8 cellular contexts compared by ENCODE assay signal in genomic region chrX:72572248-72573157, GRCh38. TPM values are rescaled to one million over a fixed set of nuclear protein-coding genes. Genes with fewer than 3 reads are reported as not detected.
A peak's percentile ranks its signal among the peaks of the same experiment; 100 is the strongest.
DNase-seq lines count a peak whose midpoint lies in the region; ATAC-seq and TF ChIP-seq lines count a peak whose summit lies in the region.

HDAC8 (minus strand) TSS chrX:72572843; CDS start chrX:72572761, 82 bp downstream.

- peak within 1 kb of the TSS; percentile 57 for H3K18ac ChIP-seq in neuronal stem cell (ENCODE audit: low read length)

- H4K8ac ChIP-seq in neuronal stem cell (ENCODE audit: low read depth, low read length), result no peak within 1 kb of the TSS

- no peaks in the 10 kb centered on the region for H3K27me3 Mint-ChIP-seq in activated naive CD4-positive, alpha-beta T cell treated with anti-CD3 and anti-CD28 coated beads, Interleukin-2, amount 50 U/mL, for 24 hours

- H3K9me3 Mint-ChIP-seq in activated naive CD4-positive, alpha-beta T cell treated with anti-CD3 and anti-CD28 coated beads, Interleukin-2, amount 50 U/mL, for 24 hours, result no peaks in the 10 kb centered on the region

- TF ChIP-seq POLR2A in Raji (IDR thresholded peaks at IDR 0.05; ENCODE audit: insufficient read depth, low read depth, low read length), result peak; percentile 35; the same call in 1 of the 2 replicates

- no peak for TF ChIP-seq CTCF in HEK293 (tag by site-specific recombination; IDR thresholded peaks at IDR 0.05)
- TF ChIP-seq CTCF in upper lobe of right lung (IDR thresholded peaks at IDR 0.05), result no peak

- H2AK5ac ChIP-seq in neuronal stem cell (ENCODE audit: low read depth, low read length), result no peak within 1 kb of the TSS

- no peak within 1 kb of the TSS for H3K4ac ChIP-seq in neuronal stem cell (ENCODE audit: low read length)

- H3K23ac ChIP-seq in neuronal stem cell (ENCODE audit: low read depth, low read length, poor library complexity), result no peak within 1 kb of the TSS

- H3K4me1 Mint-ChIP-seq in activated naive CD4-positive, alpha-beta T cell treated with anti-CD3 and anti-CD28 coated beads, Interleukin-2, amount 50 U/mL, for 24 hours, result peaks cover 8% of the 10 kb centered on the region

- H2BK12ac ChIP-seq in neuronal stem cell (ENCODE audit: low read length), result no peak within 1 kb of the TSS

- H3K9me3 ChIP-seq in HEK293 (ENCODE audit: control insufficient read depth, insufficient read depth, low read depth, low read length) (no peaks in the 10 kb centered on the region; the same call in none of the 2 replicates), MG63 (no peaks in the 10 kb centered on the region), neuronal stem cell (replicated peaks in 1 of 2; ENCODE audit: control insufficient read depth in 2 of 2, insufficient read depth in 1 of 2, low read depth in 1 of 2, low read length in 2 of 2) (no peaks in the 10 kb centered on the region), upper lobe of right lung (no peaks in the 10 kb centered on the region)

- no peaks in the 10 kb centered on the region for H3K27me3 ChIP-seq in MG63
- H3K27me3 ChIP-seq in neuronal stem cell (ENCODE audit: control insufficient read depth in 3 of 3, insufficient read depth in 3 of 3, low read depth in 1 of 3, low read length in 3 of 3), result no peaks in the 10 kb centered on the region
- H3K27me3 ChIP-seq in upper lobe of right lung, result no peaks in the 10 kb centered on the region

- H3K4me3 Mint-ChIP-seq in activated naive CD4-positive, alpha-beta T cell treated with anti-CD3 and anti-CD28 coated beads, Interleukin-2, amount 50 U/mL, for 24 hours, result peak within 1 kb of the TSS; percentile 89

- peak within 1 kb of the TSS; percentile 49 for H3K4me2 ChIP-seq in neuronal stem cell (ENCODE audit: insufficient read depth, low read length, poor library complexity, severe bottlenecking)

- intact Hi-C loops in upper lobe of right lung (cut with DNase I), result no loop called here

- WGBS in neuronal stem cell (ENCODE audit: extremely low coverage in 2 of 2, insufficient read length in 2 of 2, insufficient replicate concordance in 1 of 2), 2 donors, result no CpG with 5 or more reads among the region's 36 CpGs

- H2BK15ac ChIP-seq in neuronal stem cell (ENCODE audit: low read length), result no peak within 1 kb of the TSS

- no peaks in the 10 kb centered on the region for H3K36me3 Mint-ChIP-seq in activated naive CD4-positive, alpha-beta T cell treated with anti-CD3 and anti-CD28 coated beads, Interleukin-2, amount 50 U/mL, for 24 hours

- no peak within 1 kb of the TSS for H3K14ac ChIP-seq in neuronal stem cell (ENCODE audit: low read length)

- no peak within 1 kb of the TSS for H2BK120ac ChIP-seq in neuronal stem cell (ENCODE audit: low read depth, low read length)

- H3K27ac Mint-ChIP-seq in activated naive CD4-positive, alpha-beta T cell treated with anti-CD3 and anti-CD28 coated beads, Interleukin-2, amount 50 U/mL, for 24 hours, result peak within 1 kb of the TSS; percentile 89

- H3K27ac ChIP-seq in HEK293 (ENCODE audit: extremely low read depth, low read depth, low read length), result peak within 1 kb of the TSS; percentile 50
- no peak within 1 kb of the TSS for H3K27ac ChIP-seq in neuronal stem cell (replicated peaks; ENCODE audit: low read length)
- H3K27ac ChIP-seq in upper lobe of right lung, result peak within 1 kb of the TSS; percentile 78

- POLR2A ChIA-PET in HEK293 (lab: Yijun Ruan, JAX), result interaction anchor here (0.6 to 1.2 kb wide), 4 partner anchors 74 to 308 kb away, joined by 3 to 5 read pairs (median 4); partner anchors contain the start of gene RPS4X

- H3K36me3 ChIP-seq in HEK293 (ENCODE audit: control insufficient read depth in 2 of 2, insufficient read depth in 1 of 2, low read length in 2 of 2), result peaks cover 12 to 26% of the 10 kb centered on the region in 2 experiments
- 0 out of 2 replicates have a peak, but pooled peaks cover 2% of the 10 kb centered on the region for H3K36me3 ChIP-seq in MG63
- H3K36me3 ChIP-seq in neuronal stem cell (replicated peaks in 1 of 2; ENCODE audit: control insufficient read depth in 2 of 2, insufficient read depth in 2 of 2, low read length in 2 of 2), result peaks cover 4 to 27% of the 10 kb centered on the region in 2 donors
- H3K36me3 ChIP-seq in upper lobe of right lung, result peaks cover 6% of the 10 kb centered on the region

- H4K91ac ChIP-seq in neuronal stem cell (ENCODE audit: low read depth, low read length, poor library complexity), result no peak within 1 kb of the TSS

- no peak within 1 kb of the TSS for H2BK5ac ChIP-seq in neuronal stem cell (ENCODE audit: low read length)

- CTCF ChIA-PET in HEK293 (lab: Yijun Ruan, JAX), result interaction anchor here (0.6 to 0.7 kb wide), 2 partner anchors 22 to 446 kb away, joined by 4 read pairs; no protein-coding TSS in a partner anchor

- DNase-seq in MG63 (peak; percentile 72), germinal center (ENCODE audit: low spot score) (peak; percentile 31), neuronal stem cell (ENCODE audit: low spot score) (peak; percentile 64), upper lobe of right lung (peak; percentile 80)

- H3K4me1 ChIP-seq in HEK293 (ENCODE audit: control insufficient read depth, insufficient read depth, low read length) (no peaks in the 10 kb centered on the region), neuronal stem cell (ENCODE audit: control insufficient read depth in 2 of 2, insufficient read depth in 1 of 2, low read depth in 1 of 2, low read length in 2 of 2) (no peaks in the 10 kb centered on the region), upper lobe of right lung (no peaks in the 10 kb centered on the region)

- H3K9ac ChIP-seq in neuronal stem cell (ENCODE audit: low read depth, low read length, poor library complexity), result peak within 1 kb of the TSS; percentile 70

- H2AFZ ChIP-seq in neuronal stem cell (ENCODE audit: low read length), result peak within 1 kb of the TSS; percentile 84

- peaks cover 2% of the 10 kb centered on the region for H3K79me1 ChIP-seq in neuronal stem cell (ENCODE audit: low read depth, low read length)

- peak; percentile 95 for ATAC-seq in upper lobe of right lung

- peak within 1 kb of the TSS; percentile 83 for H3K4me3 ChIP-seq in GM08714 (ENCODE audit: low read length)
- H3K4me3 ChIP-seq in HEK293 (ENCODE audit: low read depth, low read length), result peak within 1 kb of the TSS; percentile 63
- H3K4me3 ChIP-seq in MG63, result peak within 1 kb of the TSS; percentile 78
- H3K4me3 ChIP-seq in neuronal stem cell (ENCODE audit: low read length in 2 of 2), result peak within 1 kb of the TSS; percentile 71 to 91
- H3K4me3 ChIP-seq in upper lobe of right lung, result peak within 1 kb of the TSS; percentile 64

TF ChIP-seq in HEK293, 187 proteins besides CTCF, POLR2A, EP300 and RAD21 (continues in another document):
- TF ChIP-seq ZNF184 (tag by site-specific recombination; IDR thresholded peaks at IDR 0.05) (no peak), SP7 (tag by site-specific recombination; IDR thresholded peaks at IDR 0.05) (peak; percentile 82), GLIS1 (tag by site-specific recombination; IDR thresholded peaks at IDR 0.05) (no peak), ZNF610 (tag by site-specific recombination; IDR thresholded peaks at IDR 0.05; ENCODE audit: borderline replicate concordance) (no peak), ZXDB (tag by site-specific recombination; IDR thresholded peaks at IDR 0.05) (peak; percentile 91), ZNF248 (tag by site-specific recombination; IDR thresholded peaks at IDR 0.05) (no peak), ZNF362 (tag by site-specific recombination; IDR thresholded peaks at IDR 0.05) (no peak), ZNF449 (tag by site-specific recombination; IDR thresholded peaks at IDR 0.05) (no peak; the same call in 1 of the 2 replicates), HOXD13 (CRISPR knock-in tag; IDR thresholded peaks at IDR 0.05; ENCODE audit: borderline replicate concordance) (no peak), ZNF600 (tag by site-specific recombination; IDR thresholded peaks at IDR 0.05) (peak; percentile 78), ZNF223 (tag by site-specific recombination; IDR thresholded peaks at IDR 0.05) (no peak), ZNF558 (tag by site-specific recombination; IDR thresholded peaks at IDR 0.05) (no peak), MZF1 (tag by site-specific recombination; IDR thresholded peaks at IDR 0.05; ENCODE audit: borderline replicate concordance) (no peak), ZNF132 (tag by site-specific recombination; IDR thresholded peaks at IDR 0.05; ENCODE audit: borderline replicate concordance) (no peak), ZBTB21 (tag by site-specific recombination; IDR thresholded peaks at IDR 0.05) (0 out of 2 replicates have a peak, but pooled peaks have one; percentile 11), ZNF48 (tag by site-specific recombination; IDR thresholded peaks at IDR 0.05) (no peak), ZNF777 (tag by site-specific recombination; IDR thresholded peaks at IDR 0.05; ENCODE audit: borderline replicate concordance) (no peak), SCRT1 (tag by site-specific recombination; IDR thresholded peaks at IDR 0.05; ENCODE audit: borderline replicate concordance) (no peak), ZNF404 (tag by site-specific recombination; IDR thresholded peaks at IDR 0.05) (no peak), ZIC2 (tag by site-specific recombination; IDR thresholded peaks at IDR 0.05) (no peak), ZNF175 (tag by site-specific recombination; IDR thresholded peaks at IDR 0.05) (no peak)

RNA-seq across cellular contexts. Expression of gene HDAC8, which starts in this region (rescaled TPM):
- total RNA-seq in MG63 (2014; rRNA removed; shearing (Covaris generic); ENCODE audit: low replicate concordance), result 14.7 and 24.6 TPM in 2 replicates
- 17.4 TPM for polyA plus RNA-seq in neuronal stem cell (2013, experiment 1 of 2)
- polyA plus RNA-seq in neuronal stem cell (2013, experiment 2 of 2), result 16.9 TPM
- total RNA-seq in upper lobe of right lung, result 27.0 TPM
